17 cellular contexts compared by ENCODE assay signal in genomic region chr1:26556041-26556440, GRCh38. TPM values are rescaled to one million over a fixed set of nuclear protein-coding genes. Genes with fewer than 3 reads are reported as not detected.
DNase-seq lines count a peak whose midpoint lies in the region; ATAC-seq, FAIRE-seq and TF ChIP-seq lines count a peak whose summit lies in the region.
"Had no signal": no experiment of that assay in that cellular context is flagged by ENCODE, and none has a peak within 500 bp of the region (broad histone marks: within the 10 kb centered on the region; RNA-seq: fewer than 3 reads in every experiment).

No MANE protein-coding gene starts in this region.

- peaks cover 4% of the 10 kb centered on the region for H3K4me1 Mint-ChIP-seq in T-helper 1 cell treated with Interleukin-12 subunit alpha and Interleukin-12 subunit beta and Interleukin-4 antibody, amounts not matched to agents 30 μg/mL and 1 μg/mL, for 36 hours (ENCODE audit: low read depth)
- H3K4me1 Mint-ChIP-seq in stimulated activated effector memory CD8-positive, alpha-beta T cell treated with anti-CD3 and anti-CD28 coated beads, Interleukin-12 subunit alpha, Interleukin-12 subunit beta, amount 100 ng/mL, for 72 hours: peaks cover 58% of the 10 kb centered on the region

- H3K9me3 Mint-ChIP-seq in T-helper 1 cell treated with Interleukin-12 subunit alpha and Interleukin-12 subunit beta and Interleukin-4 antibody, amounts not matched to agents 30 μg/mL and 1 μg/mL, for 36 hours: no peaks in the 10 kb centered on the region
- H3K9me3 Mint-ChIP-seq in stimulated activated effector memory CD8-positive, alpha-beta T cell treated with anti-CD3 and anti-CD28 coated beads, Interleukin-12 subunit alpha, Interleukin-12 subunit beta, amount 100 ng/mL, for 72 hours: no peaks in the 10 kb centered on the region

- no peak overlapping the region for H3K4me3 Mint-ChIP-seq in T-helper 1 cell treated with Interleukin-12 subunit alpha and Interleukin-12 subunit beta and Interleukin-4 antibody, amounts not matched to agents 30 μg/mL and 1 μg/mL, for 36 hours
- H3K4me3 Mint-ChIP-seq in stimulated activated effector memory CD8-positive, alpha-beta T cell treated with anti-CD3 and anti-CD28 coated beads, Interleukin-12 subunit alpha, Interleukin-12 subunit beta, amount 100 ng/mL, for 72 hours: no peak overlapping the region

- intact Hi-C loops in PC-3 (cut with micrococcal nuclease) (no loop called here), K562 (cut with micrococcal nuclease) (no loop called here)

- peaks cover under 1% of the 10 kb centered on the region for H3F3A ChIP-seq in PC-3 (ENCODE audit: low read length, unreplicated experiment)

- H3K27me3 ChIP-seq in PC-3 (ENCODE audit: low read length) (no peaks in the 10 kb centered on the region), K562 (ENCODE audit: control insufficient read depth in 2 of 2, insufficient read depth in 2 of 2, low read length in 2 of 2) (no peaks in the 10 kb centered on the region)

- ATAC-seq in PC-3: no peak
- ATAC-seq in K562: no peak
- ATAC-seq in stimulated activated effector memory CD8-positive, alpha-beta T cell treated with anti-CD3 and anti-CD28 coated beads, Interleukin-12 subunit alpha, Interleukin-12 subunit beta, amount 100 ng/mL, for 72 hours: no peak
- ATAC-seq in HG02759 (IDR thresholded peaks at IDR 0.05; ENCODE audit: unreplicated experiment): no peak
- ATAC-seq: GM12878 had no signal

- H3K79me2 ChIP-seq in PC-3 (ENCODE audit: low read length): no peaks in the 10 kb centered on the region
- H3K79me2 ChIP-seq in K562 (ENCODE audit: control insufficient read depth, insufficient read depth, low read length): no peaks in the 10 kb centered on the region

- CTCF ChIA-PET in PC-3 (lab: Charles Lee): no interaction called here
- CTCF ChIA-PET in K562 (lab: Yijun Ruan, JAX; ENCODE audit: low intra/inter-chr PET ratio): no interaction called here

- H3K4me2 ChIP-seq in PC-3 (ENCODE audit: low read length): no peak overlapping the region
- no peak overlapping the region for H3K4me2 ChIP-seq in K562 (ENCODE audit: insufficient read depth, low read length)
- H3K4me2 ChIP-seq: SK-N-SH had no signal

- TF ChIP-seq RAD21 in K562 (CRISPR knock-in tag; conservative IDR thresholded peaks at IDR 0.05 in 1 of 2, IDR thresholded peaks at IDR 0.05 in 1 of 2): no peak

- no peak for TF ChIP-seq CTCF in PC-3 (conservative IDR thresholded peaks at IDR 0.05; ENCODE audit: low read depth, low read length)
- no peak for TF ChIP-seq CTCF in K562 (IDR thresholded peaks at IDR 0.05 in 2 of 3, conservative IDR thresholded peaks at IDR 0.05 in 1 of 3; ENCODE audit: insufficient read depth in 2 of 3, low read depth in 1 of 3, low read length in 3 of 3)

- H3K9ac ChIP-seq in PC-3 (ENCODE audit: low read length) (0 out of 2 replicates have a peak overlapping the region, but pooled peaks have one; percentile 28), K562 (ENCODE audit: insufficient read depth in 1 of 2, low read depth in 2 of 2, low read length in 2 of 2) (no peak overlapping the region)
- H3K9ac ChIP-seq: SK-N-SH had no signal

- 68% methylated on average over 4 of the region's 4 CpGs for WGBS in K562 (ENCODE audit: insufficient coverage, low coverage, missing lambda C conversion rate)

- H3K27me3 Mint-ChIP-seq in T-helper 1 cell treated with Interleukin-12 subunit alpha and Interleukin-12 subunit beta and Interleukin-4 antibody, amounts not matched to agents 30 μg/mL and 1 μg/mL, for 36 hours (ENCODE audit: low read depth): no peaks in the 10 kb centered on the region

- no peaks in the 10 kb centered on the region for H3K9me2 ChIP-seq in PC-3 (replicated peaks; ENCODE audit: low read length)
- H3K9me2 ChIP-seq: SK-N-SH had no signal

- no peak for TF ChIP-seq POLR2A in K562 (conservative IDR thresholded peaks at IDR 0.05)

- H3K27ac Mint-ChIP-seq in T-helper 1 cell treated with Interleukin-12 subunit alpha and Interleukin-12 subunit beta and Interleukin-4 antibody, amounts not matched to agents 30 μg/mL and 1 μg/mL, for 36 hours: peak overlapping the region; percentile 49
- H3K27ac Mint-ChIP-seq in stimulated activated effector memory CD8-positive, alpha-beta T cell treated with anti-CD3 and anti-CD28 coated beads, Interleukin-12 subunit alpha, Interleukin-12 subunit beta, amount 100 ng/mL, for 72 hours: peak overlapping the region; percentile 89

- H3K9me3 ChIP-seq in PC-3 (ENCODE audit: low read length) (no peaks in the 10 kb centered on the region), K562 (replicated peaks; ENCODE audit: control insufficient read depth, insufficient read depth, low read depth, low read length) (no peaks in the 10 kb centered on the region)
- H3K9me3 ChIP-seq: SK-N-SH had no signal

- POLR2A ChIA-PET in PC-3 (lab: Charles Lee; ENCODE audit: unreplicated experiment) (no interaction called here), K562 (lab: Yijun Ruan, JAX) (interaction anchor here (0.6 to 2.2 kb wide), 2 partner anchors 15 to 1001 kb away, joined by 3 to 11 read pairs; no protein-coding TSS in a partner anchor)

- no peak overlapping the region for H2AFZ ChIP-seq in PC-3 (ENCODE audit: low read length)
- no peak overlapping the region for H2AFZ ChIP-seq in K562 (ENCODE audit: low read depth, low read length)

- peaks cover 59% of the 10 kb centered on the region for H3K36me3 Mint-ChIP-seq in T-helper 1 cell treated with Interleukin-12 subunit alpha and Interleukin-12 subunit beta and Interleukin-4 antibody, amounts not matched to agents 30 μg/mL and 1 μg/mL, for 36 hours (ENCODE audit: low read depth)
- peaks cover 100% of the 10 kb centered on the region for H3K36me3 Mint-ChIP-seq in stimulated activated effector memory CD8-positive, alpha-beta T cell treated with anti-CD3 and anti-CD28 coated beads, Interleukin-12 subunit alpha, Interleukin-12 subunit beta, amount 100 ng/mL, for 72 hours

- H3K4me3 ChIP-seq in PC-3 (ENCODE audit: low read length): no peak overlapping the region
- no peak overlapping the region for H3K4me3 ChIP-seq in K562
- H3K4me3 ChIP-seq: GM12878 had no signal

- H4K20me1 ChIP-seq in PC-3 (ENCODE audit: low read length) (no peaks in the 10 kb centered on the region), K562 (replicated peaks; ENCODE audit: control insufficient read depth, insufficient read depth, low read length) (no peaks in the 10 kb centered on the region)

- DNase-seq in T-helper 1 cell: no peak
- DNase-seq in PC-3: no peak
- peak in 1 of 4 experiments; percentile 11 for DNase-seq in K562 (ENCODE audit: extremely low read depth in 1 of 4, low spot score in 3 of 4)
- no peak for DNase-seq in stimulated activated effector memory CD8-positive, alpha-beta T cell treated with anti-CD3 and anti-CD28 coated beads, Interleukin-12 subunit alpha, Interleukin-12 subunit beta, amount 100 ng/mL, for 72 hours (ENCODE audit: low spot score in 2 of 2)
- DNase-seq in OCI-M2 (lab: John Stamatoyannopoulos, UW; ENCODE audit: unreplicated experiment): no peak
- no peak for DNase-seq in NCI-H748 treated with DMSO at 0.1 percent for 48 hours (lab: John Stamatoyannopoulos, UW)
- DNase-seq: 8988T; activated CD4-positive, alpha-beta T cell treated with anti-CD3 and anti-CD28 coated beads, Interleukin-2, amount 50 U/mL, for 1 hour; mammary epithelial cell; NCI-H1436; NCI-H774; SK-N-SH; stimulated activated CD4-positive, alpha-beta T cell treated with anti-CD3 and anti-CD28 coated beads, Interleukin-2, amount 100 ng/mL, for 48 hours had no signal

- H3K27ac ChIP-seq in PC-3 (ENCODE audit: low read length) (peak overlapping the region; percentile 14), K562 (ENCODE audit: extremely low read depth, low read depth, low read length) (peak overlapping the region; percentile 4; the same call in 1 of the 3 replicates)

- peaks cover 14% of the 10 kb centered on the region for H3K4me1 ChIP-seq in PC-3 (ENCODE audit: insufficient read depth, low read length)
- H3K4me1 ChIP-seq in K562 (replicated peaks in 1 of 2; ENCODE audit: control insufficient read depth in 2 of 2, insufficient read depth in 2 of 2, low read length in 2 of 2): peaks cover 0 to 18% of the 10 kb centered on the region in 2 experiments; a peak in 3 of 5 replicates

- in situ Hi-C loops in K562 (cut with MboI): no loop called here

- H3K36me3 ChIP-seq in PC-3 (ENCODE audit: low read depth, low read length) (peaks cover 29% of the 10 kb centered on the region), K562 (ENCODE audit: control insufficient read depth, insufficient read depth, low read length) (peaks cover 88% of the 10 kb centered on the region)

- no peaks in the 10 kb centered on the region for H3K9me1 ChIP-seq in K562 (ENCODE audit: control insufficient read depth, insufficient read depth, low read length)

- FAIRE-seq in K562 (lab: Jason Lieb, UNC): no peak
- FAIRE-seq: GM12878, islet of Langerhans had no signal

- BruUV-seq in PC-3 (replicated peaks; lab: Mats Ljungman, UMichigan): no TSS peak
- BruUV-seq in K562 (replicated peaks; lab: Mats Ljungman, UMichigan): no TSS peak

- TF ChIP-seq EP300 in K562 (IDR thresholded peaks at IDR 0.05; ENCODE audit: low read length): no peak

TF ChIP-seq in K562, 482 proteins besides CTCF, POLR2A, EP300 and RAD21 (continues in another document):
- peak; percentile 33 for TF ChIP-seq ZFP36 (IDR thresholded peaks at IDR 0.05; ENCODE audit: low read depth, low read length, partially characterized antibody)

RNA-seq across cellular contexts. Expression of gene RPS6KA1, which starts 26.5 kb away (rescaled TPM):
- total RNA-seq in PC-3 (2014; rRNA removed) (98.2 and 111 TPM in 2 replicates), K562 (2014; rRNA removed) (54.8 and 67.3 TPM in 2 replicates), K562 (2014; rRNA removed; fragmentation: Illumina TruSeq; extraction: Trizol) (25.7 and 30.1 TPM in 2 replicates), K562 (2015; rRNA removed; fragmentation: Illumina TruSeq; extraction: Trizol) (40.5 and 44.4 TPM in 2 replicates), K562 (2021) (61.0 and 62.4 TPM in 2 replicates)
- 64.2 and 141 TPM in 2 replicates for total RNA-seq in K562 (2011; cell fraction: chromatin; rRNA removed; ENCODE audit: low replicate concordance)
- 77.4 and 79.9 TPM in 2 replicates for total RNA-seq in K562 (2011; cell fraction: nucleolus; rRNA removed)
- 68.8 and 76.8 TPM in 2 replicates for total RNA-seq in K562 (2011; cell fraction: nucleoplasm; rRNA removed)
- polyA plus RNA-seq in K562 (2011; rRNA removed) (33.0 and 33.1 TPM in 2 replicates), K562 (2014; fragmentation: Illumina TruSeq; extraction: Trizol) (46.3 and 49.0 TPM in 2 replicates), K562 (2014; fragmentation: Nextera tagmentation; extraction: Ambion mirVana) (1 to 10 TPM; 2.4 to 2.9 TPM), K562 (2014; rRNA removed) (35.5 and 36.9 TPM in 2 replicates)
- polyA plus RNA-seq in K562 (2011; cell fraction: cytosol; rRNA removed): 33.1 and 54.6 TPM in 2 replicates
- 41.1 and 53.3 TPM in 2 replicates for polyA plus RNA-seq in K562 (2011; cell fraction: nucleus; rRNA removed)
- 49.6 and 51.4 TPM in 2 replicates for polyA plus RNA-seq in K562 (2012)
- polyA minus RNA-seq in K562 (2011; rRNA and poly(A)+ RNA removed): 30.0 and 44.2 TPM in 2 replicates
- polyA minus RNA-seq in K562 (2011; cell fraction: cytosol; rRNA and poly(A)+ RNA removed): 40.6 and 44.9 TPM in 2 replicates
- 22.8 and 34.9 TPM in 2 replicates for polyA minus RNA-seq in K562 (2011; cell fraction: nucleus; rRNA and poly(A)+ RNA removed)
